17 cellular contexts compared by ENCODE assay signal in the genomic region with DNA sequence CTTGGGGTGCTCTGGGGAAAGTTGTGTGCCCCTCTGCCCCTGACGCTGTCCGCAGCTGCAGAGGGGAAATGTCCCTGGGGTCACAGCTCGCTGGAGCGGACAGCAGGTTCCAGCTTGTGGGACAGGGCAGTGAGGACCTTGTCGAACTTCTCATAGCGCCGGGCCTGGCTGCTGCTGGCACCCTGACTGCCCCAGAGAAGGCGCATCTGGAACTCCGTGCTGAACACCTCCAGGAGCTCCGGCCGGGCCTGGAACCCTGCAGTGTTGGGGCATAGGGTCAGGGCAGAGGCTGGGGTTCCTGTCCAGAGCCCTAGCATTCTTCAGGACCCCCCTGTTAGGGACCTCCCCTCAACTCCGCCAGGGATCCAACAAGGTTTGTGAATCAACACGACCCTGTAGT. TPM values are rescaled to one million over a fixed set of nuclear protein-coding genes. Genes with fewer than 3 reads are reported as not detected.
DNase-seq lines count a peak whose midpoint lies in the region; ATAC-seq and TF ChIP-seq lines count a peak whose summit lies in the region.
"Had no signal": no experiment of that assay in that cellular context is flagged by ENCODE, and none has a peak within 500 bp of the region (broad histone marks: within the 10 kb centered on the region; RNA-seq: fewer than 3 reads in every experiment).

No MANE protein-coding gene starts in this region.

- TF ChIP-seq CTCF in endodermal cell (conservative IDR thresholded peaks at IDR 0.05), result no peak
- no peak for TF ChIP-seq CTCF in CD14-positive monocyte (IDR thresholded peaks at IDR 0.05)

- peak overlapping the region; percentile 27 for H3K18ac ChIP-seq in neuronal stem cell (ENCODE audit: low read length)

- H4K91ac ChIP-seq in neuronal stem cell (ENCODE audit: low read depth, low read length, poor library complexity), result no peak overlapping the region

- H3K23ac ChIP-seq in neuronal stem cell (ENCODE audit: low read depth, low read length, poor library complexity), result no peak overlapping the region

- H3K36me3 ChIP-seq in CD8-positive, alpha-beta memory T cell (ENCODE audit: insufficient read depth, low read length), result peaks cover 8% of the 10 kb centered on the region
- H3K36me3 ChIP-seq in neuronal stem cell (replicated peaks in 1 of 2; ENCODE audit: control insufficient read depth in 2 of 2, insufficient read depth in 2 of 2, low read length in 2 of 2), result peaks cover 0 to 2% of the 10 kb centered on the region in 2 donors
- no peaks in the 10 kb centered on the region for H3K36me3 ChIP-seq in endodermal cell (ENCODE audit: control insufficient read depth, insufficient read depth, low read length)

- H4K8ac ChIP-seq in neuronal stem cell (ENCODE audit: low read depth, low read length), result no peak overlapping the region

- no CpG with 5 or more reads among the region's 13 CpGs for WGBS in neuronal stem cell (ENCODE audit: extremely low coverage in 2 of 2, insufficient read length in 2 of 2, insufficient replicate concordance in 1 of 2), 2 donors
- WGBS in endodermal cell (ENCODE audit: insufficient coverage in 1 of 2, insufficient read length in 1 of 2), 2 experiments, result 91 to 93% methylated on average over 11 to 13 of the region's 13 CpGs

- no peak for DNase-seq in CD8-positive, alpha-beta memory T cell
- no peak for DNase-seq in T-helper 17 cell
- no peak for DNase-seq in memory B cell (ENCODE audit: low spot score in 2 of 2)
- no peak for DNase-seq in neuronal stem cell (ENCODE audit: low spot score)
- DNase-seq in endodermal cell, result no peak
- DNase-seq in CD14-positive monocyte (ENCODE audit: low spot score), result no peak
- DNase-seq in activated CD4-positive, CD25-positive, alpha-beta regulatory T cell treated with anti-CD3 and anti-CD28 coated beads, Interleukin-2, amount 50 U/mL, for 72 hours, result no peak
- DNase-seq: CD4-positive, CD25-positive, alpha-beta regulatory T cell; DMS79; H7; KBM-7 had no signal

- H3K4me2 ChIP-seq in neuronal stem cell (ENCODE audit: insufficient read depth, low read length, poor library complexity, severe bottlenecking), result no peak overlapping the region
- H3K4me2 ChIP-seq: A549, GM23338 had no signal

- peak overlapping the region in 6 of 8 donors; percentile 50 to 92 (median 89) for H3K27ac Mint-ChIP-seq in CD8-positive, alpha-beta memory T cell
- peak overlapping the region; percentile 95 for H3K27ac Mint-ChIP-seq in T-helper 17 cell
- peak overlapping the region; percentile 97 for H3K27ac Mint-ChIP-seq in memory B cell
- no peak overlapping the region for H3K27ac Mint-ChIP-seq in endodermal cell
- H3K27ac Mint-ChIP-seq in CD14-positive monocyte, result peak overlapping the region in 3 of 7 donors; percentile 62 to 90 (median 77)
- H3K27ac Mint-ChIP-seq: GM23338 had no signal

- no peak overlapping the region for H3K4ac ChIP-seq in neuronal stem cell (ENCODE audit: low read length)

- peak overlapping the region; percentile 39 for H2BK15ac ChIP-seq in neuronal stem cell (ENCODE audit: low read length)

- no peak overlapping the region for H3K27ac ChIP-seq in CD8-positive, alpha-beta memory T cell (ENCODE audit: low read depth, low read length)
- no peak overlapping the region for H3K27ac ChIP-seq in neuronal stem cell (replicated peaks; ENCODE audit: low read length)
- no peak overlapping the region for H3K27ac ChIP-seq in endodermal cell (ENCODE audit: low read depth, low read length)

- POLR2A ChIA-PET in CD8-positive, alpha-beta memory T cell (lab: Charles Lee), result interaction anchor here (1.6 kb wide), 1 partner anchor 37 kb away, joined by 3 read pairs; no protein-coding TSS in a partner anchor

- no peak overlapping the region for H3K4me3 Mint-ChIP-seq in CD8-positive, alpha-beta memory T cell
- no peak overlapping the region for H3K4me3 Mint-ChIP-seq in T-helper 17 cell
- H3K4me3 Mint-ChIP-seq in memory B cell, result no peak overlapping the region
- H3K4me3 Mint-ChIP-seq in endodermal cell, result no peak overlapping the region
- H3K4me3 Mint-ChIP-seq in CD14-positive monocyte, result no peak overlapping the region
- H3K4me3 Mint-ChIP-seq: GM23338 had no signal

- H3K27me3 ChIP-seq in CD8-positive, alpha-beta memory T cell (ENCODE audit: insufficient read depth, low read length, poor library complexity, severe bottlenecking), result no peaks in the 10 kb centered on the region
- H3K27me3 ChIP-seq in neuronal stem cell (ENCODE audit: control insufficient read depth in 3 of 3, insufficient read depth in 3 of 3, low read depth in 1 of 3, low read length in 3 of 3), result no peaks in the 10 kb centered on the region
- peaks cover 10% of the 10 kb centered on the region for H3K27me3 ChIP-seq in endodermal cell (ENCODE audit: control insufficient read depth, insufficient read depth, low read length, poor library complexity, severe bottlenecking)

- no peak overlapping the region for H2BK120ac ChIP-seq in neuronal stem cell (ENCODE audit: low read depth, low read length)

- H3K4me1 Mint-ChIP-seq in CD8-positive, alpha-beta memory T cell, result peaks cover 13 to 21% (median 19%) of the 10 kb centered on the region in 3 donors
- H3K4me1 Mint-ChIP-seq in T-helper 17 cell (peaks cover 6% of the 10 kb centered on the region), memory B cell (peaks cover 2% of the 10 kb centered on the region), endodermal cell (peaks cover 2% of the 10 kb centered on the region), CD14-positive monocyte (peaks cover 17% of the 10 kb centered on the region)

- no peak overlapping the region for H3K14ac ChIP-seq in neuronal stem cell (ENCODE audit: low read length)

- no peak for ATAC-seq in T-helper 17 cell
- no peak for ATAC-seq in memory B cell (ENCODE audit: low read depth)
- ATAC-seq in GM19023 (IDR thresholded peaks at IDR 0.05; ENCODE audit: unreplicated experiment), result no peak
- ATAC-seq: A549, GM23338 had no signal

- H2AK5ac ChIP-seq in neuronal stem cell (ENCODE audit: low read depth, low read length), result peak overlapping the region; percentile 68

- peak overlapping the region; percentile 62 for H2BK5ac ChIP-seq in neuronal stem cell (ENCODE audit: low read length)

- H3K9me3 ChIP-seq in CD8-positive, alpha-beta memory T cell (ENCODE audit: low read length), result no peaks in the 10 kb centered on the region
- H3K9me3 ChIP-seq in T-helper 17 cell (ENCODE audit: control insufficient read depth, low read length, poor library complexity, severe bottlenecking) (no peaks in the 10 kb centered on the region), neuronal stem cell (replicated peaks in 1 of 2; ENCODE audit: control insufficient read depth in 2 of 2, insufficient read depth in 1 of 2, low read depth in 1 of 2, low read length in 2 of 2) (no peaks in the 10 kb centered on the region), endodermal cell (ENCODE audit: control insufficient read depth, low read length) (no peaks in the 10 kb centered on the region)
- H3K9me3 ChIP-seq: A549 had no signal

- no peak overlapping the region for H3K4me3 ChIP-seq in CD8-positive, alpha-beta memory T cell (ENCODE audit: low read length)
- H3K4me3 ChIP-seq in neuronal stem cell (ENCODE audit: low read length in 2 of 2) (no peak overlapping the region), endodermal cell (ENCODE audit: low read length) (no peak overlapping the region)
- H3K4me3 ChIP-seq: A549, GM23338 had no signal

- H2AFZ ChIP-seq in neuronal stem cell (ENCODE audit: low read length), result no peak overlapping the region
- H2AFZ ChIP-seq: GM23338 had no signal

- H2BK12ac ChIP-seq in neuronal stem cell (ENCODE audit: low read length), result peak overlapping the region; percentile 26

- H3K9me3 Mint-ChIP-seq in CD8-positive, alpha-beta memory T cell, result no peaks in the 10 kb centered on the region
- H3K9me3 Mint-ChIP-seq in memory B cell, result no peaks in the 10 kb centered on the region
- no peaks in the 10 kb centered on the region for H3K9me3 Mint-ChIP-seq in endodermal cell
- H3K9me3 Mint-ChIP-seq in CD14-positive monocyte, result peaks cover 0 to 1% (median 0%) of the 10 kb centered on the region in 7 donors
- H3K9me3 Mint-ChIP-seq: CD4-positive, CD25-positive, alpha-beta regulatory T cell; GM23338 had no signal

- peaks cover 0 to 58% (median 11%) of the 10 kb centered on the region in 3 donors for H3K36me3 Mint-ChIP-seq in CD8-positive, alpha-beta memory T cell
- H3K36me3 Mint-ChIP-seq in T-helper 17 cell (ENCODE audit: low read depth), result peaks cover 5% of the 10 kb centered on the region
- H3K36me3 Mint-ChIP-seq in memory B cell, result peaks cover 25% of the 10 kb centered on the region
- no peaks in the 10 kb centered on the region for H3K36me3 Mint-ChIP-seq in endodermal cell (ENCODE audit: low read depth)
- peaks cover 40 to 66% of the 10 kb centered on the region in 2 donors for H3K36me3 Mint-ChIP-seq in CD14-positive monocyte

- CTCF ChIA-PET in CD8-positive, alpha-beta memory T cell (lab: Charles Lee), result interaction anchor here (0.8 to 6.1 kb wide), 3 partner anchors 24 to 184 kb away, joined by 3 to 68 read pairs (median 4); no protein-coding TSS in a partner anchor

- intact Hi-C loops in CD14-positive monocyte (cut with micrococcal nuclease), result loop anchor here in 1 of 2 donors (5.0 kb wide), 2 partner anchors 129 to 179 kb away; a partner anchor contains a TSS

- no peaks in the 10 kb centered on the region for H3K79me1 ChIP-seq in neuronal stem cell (ENCODE audit: low read depth, low read length)

- peaks cover 18% of the 10 kb centered on the region for H3K4me1 ChIP-seq in CD8-positive, alpha-beta memory T cell (ENCODE audit: insufficient read depth, low read length)
- H3K4me1 ChIP-seq in neuronal stem cell (ENCODE audit: control insufficient read depth in 2 of 2, insufficient read depth in 1 of 2, low read depth in 1 of 2, low read length in 2 of 2) (peaks cover 11 to 21% of the 10 kb centered on the region in 2 donors), endodermal cell (ENCODE audit: control insufficient read depth, insufficient read depth, low read length) (no peaks in the 10 kb centered on the region)

- H3K27me3 Mint-ChIP-seq in CD8-positive, alpha-beta memory T cell, result no peaks in the 10 kb centered on the region
- H3K27me3 Mint-ChIP-seq in T-helper 17 cell (no peaks in the 10 kb centered on the region), memory B cell (no peaks in the 10 kb centered on the region), endodermal cell (ENCODE audit: insufficient read depth) (peaks cover 8% of the 10 kb centered on the region), CD14-positive monocyte (ENCODE audit: low read depth in 3 of 3) (peaks cover 0 to 3% (median 0%) of the 10 kb centered on the region in 3 donors)
- H3K27me3 Mint-ChIP-seq: CD4-positive, CD25-positive, alpha-beta regulatory T cell had no signal

- H3K9ac ChIP-seq in neuronal stem cell (ENCODE audit: low read depth, low read length, poor library complexity), result peak overlapping the region; percentile 54
- H3K9ac ChIP-seq in endodermal cell (ENCODE audit: extremely low read depth, low read length, poor library complexity, severe bottlenecking), result no peak overlapping the region

RNA-seq across cellular contexts. Expression of a gene that starts 3.6 kb away (rescaled TPM):
- 10 to 100 TPM; 30.7 to 33.7 TPM for total RNA-seq in CD8-positive, alpha-beta memory T cell
- polyA plus RNA-seq in CD8-positive, alpha-beta memory T cell, result 37.0 TPM
- 10 to 100 TPM in 1 of 2 donors, 1 to 10 TPM in 1; 9.4 to 10.5 TPM for total RNA-seq in T-helper 17 cell
- polyA plus RNA-seq in neuronal stem cell (2013, experiment 1 of 2), result 16.4 TPM
- 16.7 TPM for polyA plus RNA-seq in neuronal stem cell (2013, experiment 2 of 2)
- total RNA-seq in endodermal cell, result 10 to 100 TPM; 15.7 to 16.7 TPM
- 19.2 TPM for polyA plus RNA-seq in endodermal cell (2013, experiment 1 of 2)
- polyA plus RNA-seq in endodermal cell (2013, experiment 2 of 2), result 15.7 TPM
- 10 to 100 TPM; 57.4 to 60.0 TPM for polyA plus RNA-seq in CD14-positive monocyte

RNA-seq across cellular contexts. Expression of a gene that starts 22.8 kb away (rescaled TPM):
- 1 to 10 TPM; 1.6 to 1.8 TPM for total RNA-seq in CD8-positive, alpha-beta memory T cell
- 7.1 TPM for polyA plus RNA-seq in CD8-positive, alpha-beta memory T cell
- total RNA-seq in T-helper 17 cell (1 to 10 TPM; 3.7 to 4.3 TPM), endodermal cell (not detected)
- not detected for polyA plus RNA-seq in neuronal stem cell (2013, experiment 1 of 2)
- polyA plus RNA-seq in neuronal stem cell (2013, experiment 2 of 2), result not detected
- polyA plus RNA-seq in endodermal cell (2013, experiment 1 of 2), result not detected
- not detected for polyA plus RNA-seq in endodermal cell (2013, experiment 2 of 2)
- under 1 TPM in 1 of 2 donors, not detected in 1; 0.04 TPM for polyA plus RNA-seq in CD14-positive monocyte
- total RNA-seq: G401, GM23338, H7 had no signal
- polyA plus RNA-seq: A549, AG04450, GM23338 had no signal

RNA-seq across cellular contexts. Expression of a gene that starts 23.2 kb away (rescaled TPM):
- 10 to 100 TPM; 34.4 to 35.9 TPM for total RNA-seq in CD8-positive, alpha-beta memory T cell
- 40.7 TPM for polyA plus RNA-seq in CD8-positive, alpha-beta memory T cell
- total RNA-seq in T-helper 17 cell, result 1 to 10 TPM; 6.6 to 6.7 TPM
- 4.0 TPM for polyA plus RNA-seq in neuronal stem cell (2013, experiment 1 of 2)
- 3.8 TPM for polyA plus RNA-seq in neuronal stem cell (2013, experiment 2 of 2)
- total RNA-seq in endodermal cell, result 10 to 100 TPM; 15.2 to 18.7 TPM
- 8.2 TPM for polyA plus RNA-seq in endodermal cell (2013, experiment 1 of 2)
- polyA plus RNA-seq in endodermal cell (2013, experiment 2 of 2), result 7.1 TPM
- polyA plus RNA-seq in CD14-positive monocyte, result 10 to 100 TPM; 19.5 to 19.9 TPM

RNA-seq across cellular contexts. Expression of a gene that starts 31.9 kb away (rescaled TPM):
- not detected for total RNA-seq in CD8-positive, alpha-beta memory T cell
- 0.33 TPM for polyA plus RNA-seq in CD8-positive, alpha-beta memory T cell
- under 1 TPM in 1 of 2 donors, not detected in 1; 0.27 TPM for total RNA-seq in T-helper 17 cell
- 0.03 TPM for polyA plus RNA-seq in neuronal stem cell (2013, experiment 1 of 2)
- 0.06 TPM for polyA plus RNA-seq in neuronal stem cell (2013, experiment 2 of 2)
- total RNA-seq in endodermal cell, result under 1 TPM; 0.20 to 0.44 TPM
- 0.14 TPM for polyA plus RNA-seq in endodermal cell (2013, experiment 1 of 2)
- 0.21 TPM for polyA plus RNA-seq in endodermal cell (2013, experiment 2 of 2)
- polyA plus RNA-seq in CD14-positive monocyte, result under 1 TPM; 0.06 to 0.09 TPM
- total RNA-seq: CD4-positive, CD25-positive, alpha-beta regulatory T cell; G401; H7 had no signal
- polyA plus RNA-seq: AG04450, BJ had no signal

RNA-seq across cellular contexts. Expression of a gene that starts 39.8 kb away (rescaled TPM):
- 10 to 100 TPM; 13.9 to 14.1 TPM for total RNA-seq in CD8-positive, alpha-beta memory T cell
- 50.7 TPM for polyA plus RNA-seq in CD8-positive, alpha-beta memory T cell
- total RNA-seq in T-helper 17 cell, result 10 to 100 TPM; 15.9 to 27.2 TPM
- polyA plus RNA-seq in neuronal stem cell (2013, experiment 1 of 2), result 2.8 TPM
- 2.5 TPM for polyA plus RNA-seq in neuronal stem cell (2013, experiment 2 of 2)
- total RNA-seq in endodermal cell, result 1 to 10 TPM in 1 of 2 donors, under 1 TPM in 1; 0.77 to 1.4 TPM
- 5.3 TPM for polyA plus RNA-seq in endodermal cell (2013, experiment 1 of 2)
- 5.3 TPM for polyA plus RNA-seq in endodermal cell (2013, experiment 2 of 2)
- polyA plus RNA-seq in CD14-positive monocyte, result 10 to 100 TPM; 11.5 to 20.5 TPM
- polyA plus RNA-seq: AG04450 had no signal
